ENCODE assay signal across 27 cellular contexts in the genomic region with DNA sequence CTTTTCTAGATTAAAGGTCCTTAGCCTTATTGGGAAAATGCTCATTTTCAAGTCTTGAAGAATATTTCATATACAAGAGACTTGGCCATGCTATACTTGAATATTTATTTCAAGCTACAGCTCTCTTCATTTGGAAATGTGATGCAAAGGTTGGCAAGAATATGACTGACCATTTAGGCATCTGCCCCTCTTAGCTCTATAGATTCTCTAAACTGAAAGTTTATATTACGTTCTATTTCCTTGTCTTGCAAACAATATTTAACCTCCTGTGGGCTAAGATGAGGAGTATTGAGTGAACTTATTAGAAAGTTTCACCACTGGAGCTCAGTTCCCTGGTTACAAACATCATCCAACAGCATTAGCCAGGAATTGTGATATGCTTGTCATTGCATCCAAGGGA.
"Had no signal": no experiment of that assay in that cellular context is flagged by ENCODE, and none has a peak within 500 bp of the region (broad histone marks: within the 10 kb centered on the region; RNA-seq: fewer than 3 reads in every experiment).

No MANE protein-coding gene starts in this region.

- H3K4me1 ChIP-seq: adrenal gland, Peyer's patch, SJCRH30 had no signal

- DNase-seq: activated CD4-positive, alpha-beta memory T cell treated with anti-CD3 and anti-CD28 coated beads, Interleukin-2, amount 10 ng/mL, durations not matched to agents 7 days and 5 days; activated CD4-positive, alpha-beta T cell treated with anti-CD3 and anti-CD28 coated beads for 36 hours; activated CD4-positive, alpha-beta T cell treated with anti-CD3 and anti-CD28 coated beads, Interleukin-2, amount 50 U/mL, for 1 hour; activated gamma-delta T cell treated with Interleukin-2 at 50 U/mL for 16 hours; activated naive CD4-positive, alpha-beta T cell treated with anti-CD3 and anti-CD28 coated beads, Interleukin-2, amount 10 ng/mL, durations not matched to agents 7 days and 5 days; activated naive CD8-positive, alpha-beta T cell treated with anti-CD3 and anti-CD28 coated beads for 36 hours; activated T-cell treated with anti-CD3 and anti-CD28 coated beads for 4 hours; activated T-cell treated with anti-CD3 and anti-CD28 coated beads, Interleukin-2, amount 50 U/mL, for 48 hours; adrenal gland; anterior cingulate cortex; caudate nucleus; Karpas-422; NCI-H1105 treated with DMSO at 0.1 percent for 48 hours; NCI-H1436 treated with DMSO at 0.1 percent for 48 hours; NCI-H187; NCI-H2081; NCI-H446 treated with DMSO at 0.1 percent for 48 hours; NCI-H526; NCI-H774; OCI-M1; Peyer's patch; Right ventricle myocardium superior; SJCRH30; SK-N-SH; T-helper 1 cell; WERI-Rb-1 had no signal

- H3K9me3 ChIP-seq: adrenal gland, Peyer's patch, SJCRH30, SK-N-SH had no signal

- H3K36me3 ChIP-seq: adrenal gland, Peyer's patch, SJCRH30, WERI-Rb-1 had no signal

- ATAC-seq: activated CD4-positive, alpha-beta T cell treated with anti-CD3 and anti-CD28 coated beads for 36 hours had no signal

- H3K27ac ChIP-seq: adrenal gland, Peyer's patch, RWPE1, SJCRH30, WERI-Rb-1 had no signal

- H3K9ac ChIP-seq: SK-N-SH had no signal

- H3K4me2 ChIP-seq: SK-N-SH had no signal

- H3K27me3 ChIP-seq: adrenal gland, Peyer's patch, SJCRH30 had no signal

- H3K4me3 ChIP-seq: adrenal gland, Peyer's patch, SJCRH30 had no signal
